Comparison of ENCODE assay signal across 9 cellular contexts in genomic region chr1:156661932-156662587, GRCh38. TPM values are rescaled to one million over a fixed set of nuclear protein-coding genes. Genes with fewer than 3 reads are reported as not detected.
DNase-seq lines count a peak whose midpoint lies in the region; ATAC-seq and TF ChIP-seq lines count a peak whose summit lies in the region.
"Had no signal": no experiment of that assay in that cellular context is flagged by ENCODE, and none has a peak within 500 bp of the region (broad histone marks: within the 10 kb centered on the region; RNA-seq: fewer than 3 reads in every experiment).

No MANE protein-coding gene starts in this region.

- H3K27me3 Mint-ChIP-seq in activated B cell treated with CpG ODN at 0.5 μM for 24 hours: peaks cover 5% of the 10 kb centered on the region

- TF ChIP-seq POLR2A in testis (IDR thresholded peaks at IDR 0.05): no peak

- H3K36me3 Mint-ChIP-seq in activated B cell treated with CpG ODN at 0.5 μM for 24 hours (ENCODE audit: low read depth): no peaks in the 10 kb centered on the region
- H3K36me3 Mint-ChIP-seq: activated naive CD4-positive, alpha-beta T cell treated with anti-CD3 and anti-CD28 coated beads, Interleukin-2, amount 50 U/mL, for 24 hours had no signal

- DNase-seq in NOMO-1 treated with DMSO at 0.1 percent for 48 hours (lab: John Stamatoyannopoulos, UW; ENCODE audit: unreplicated experiment) (peak; percentile 12), NOMO-1 treated with dmso at 0.1 percent for 144 hours (lab: John Stamatoyannopoulos, UW; ENCODE audit: unreplicated experiment) (no peak), activated B cell treated with CpG ODN at 0.5 μM for 24 hours (no peak), iris pigment epithelial cell (ENCODE audit: low read depth) (peak; percentile 41), testis (peak; percentile 60), T1000 (lab: John Stamatoyannopoulos, UW) (no peak)

- H3K27ac Mint-ChIP-seq in activated B cell treated with CpG ODN at 0.5 μM for 24 hours: peak overlapping the region; percentile 43

- no peaks in the 10 kb centered on the region for H3K36me3 ChIP-seq in testis (ENCODE audit: low read depth, missing control alignments)

- H3K4me1 Mint-ChIP-seq in activated B cell treated with CpG ODN at 0.5 μM for 24 hours: peaks cover 91% of the 10 kb centered on the region

- H3K4me1 ChIP-seq in testis: peaks cover 78% of the 10 kb centered on the region

- no peaks in the 10 kb centered on the region for H3K9me3 ChIP-seq in testis

- ATAC-seq in activated B cell treated with CpG ODN at 0.5 μM for 24 hours (ENCODE audit: low read depth) (no peak), HG03095 (IDR thresholded peaks at IDR 0.05; ENCODE audit: unreplicated experiment) (no peak), GM19023 (IDR thresholded peaks at IDR 0.05; ENCODE audit: unreplicated experiment) (no peak)

- POLR2A ChIA-PET in activated B cell treated with CpG ODN at 0.5 μM for 24 hours (lab: Charles Lee): interaction anchor here (0.6 to 1.3 kb wide), 4 partner anchors 15 to 161 kb away, joined by 3 read pairs; partner anchors contain the start of genes GPATCH4 and MEF2D

- 37% methylated on average over 8 of the region's 8 CpGs for WGBS in testis, 2 donors

- no peaks in the 10 kb centered on the region for H3K9me3 Mint-ChIP-seq in activated B cell treated with CpG ODN at 0.5 μM for 24 hours
- H3K9me3 Mint-ChIP-seq: activated naive CD4-positive, alpha-beta T cell treated with anti-CD3 and anti-CD28 coated beads, Interleukin-2, amount 50 U/mL, for 24 hours had no signal

- intact Hi-C loops in activated B cell treated with CpG ODN at 0.5 μM for 24 hours (cut with micrococcal nuclease): loop anchor here (2.0 kb wide), 1 partner anchor 205 kb away; no protein-coding TSS in a partner anchor
- intact Hi-C loops in testis (cut with DNase I; ENCODE audit: low total_unique reads): no loop called here

- H3K4me3 Mint-ChIP-seq in activated B cell treated with CpG ODN at 0.5 μM for 24 hours: no peak overlapping the region

- no peak overlapping the region for H3K4me3 ChIP-seq in testis

- CTCF ChIA-PET in activated B cell treated with CpG ODN at 0.5 μM for 24 hours (lab: Charles Lee): interaction anchor here (0.9 to 4.6 kb wide), 6 partner anchors 15 to 256 kb away, joined by 3 to 34 read pairs (median 8); partner anchors contain the start of gene NES

- H3K27ac ChIP-seq in testis: peak overlapping the region; percentile 68 to 69

- no peak for TF ChIP-seq CTCF in activated B cell treated with CpG ODN at 0.5 μM for 24 hours (IDR thresholded peaks at IDR 0.05)
- no peak for TF ChIP-seq CTCF in testis (IDR thresholded peaks at IDR 0.05)

- H3K27me3 ChIP-seq in testis: no peaks in the 10 kb centered on the region

RNA-seq across cellular contexts. Expression of gene NES, which starts 15.1 kb away (rescaled TPM):
- not detected in 2 replicates for total RNA-seq in activated B cell treated with CpG ODN at 0.5 μM for 24 hours
- 10 to 100 TPM; 17.6 to 27.7 TPM for total RNA-seq in testis
- polyA plus RNA-seq in testis (ENCODE audit: insufficient read depth, low read depth, low replicate concordance): 20.7 TPM

RNA-seq across cellular contexts. Expression of gene BCAN, which starts 20.1 kb away (rescaled TPM):
- total RNA-seq in activated B cell treated with CpG ODN at 0.5 μM for 24 hours: 0.27 and 0.51 TPM in 2 replicates
- total RNA-seq in testis: 1 to 10 TPM; 8.8 to 9.7 TPM
- 3.3 TPM for polyA plus RNA-seq in testis (ENCODE audit: insufficient read depth, low read depth, low replicate concordance)

RNA-seq across cellular contexts. Expression of gene HAPLN2, which starts 42.8 kb away (rescaled TPM):
- not detected in 2 replicates for total RNA-seq in activated B cell treated with CpG ODN at 0.5 μM for 24 hours
- 1 to 10 TPM; 5.5 to 6.0 TPM for total RNA-seq in testis
- polyA plus RNA-seq in testis (ENCODE audit: insufficient read depth, low read depth, low replicate concordance): 1.5 TPM

RNA-seq across cellular contexts. Expression of gene CRABP2, which starts 43.3 kb away (rescaled TPM):
- total RNA-seq in activated B cell treated with CpG ODN at 0.5 μM for 24 hours (0.55 and 0.66 TPM in 2 replicates), testis (1 to 10 TPM; 2.1 to 6.8 TPM)
- polyA plus RNA-seq in testis (ENCODE audit: insufficient read depth, low read depth, low replicate concordance): 21.0 TPM

Comparison
In these comparisons a context has a peak if more than half of its experiments do, and no peak if none do; other contexts are left out.
1. DNase-seq: peak in NOMO-1 treated with DMSO at 0.1 percent for 48 hours (single experiment), iris pigment epithelial cell (single experiment) and testis (single experiment); none in NOMO-1 treated with dmso at 0.1 percent for 144 hours (single experiment), activated B cell treated with CpG ODN at 0.5 μM for 24 hours (single experiment) and T1000 (single experiment).
2. RNA of gene NES, which starts 15.1 kb away (total RNA-seq): 17.6 to 27.7 TPM in testis; not detected in activated B cell treated with CpG ODN at 0.5 μM for 24 hours; every median in the first group is over 10 times any median in the second.